In the genomic region with DNA sequence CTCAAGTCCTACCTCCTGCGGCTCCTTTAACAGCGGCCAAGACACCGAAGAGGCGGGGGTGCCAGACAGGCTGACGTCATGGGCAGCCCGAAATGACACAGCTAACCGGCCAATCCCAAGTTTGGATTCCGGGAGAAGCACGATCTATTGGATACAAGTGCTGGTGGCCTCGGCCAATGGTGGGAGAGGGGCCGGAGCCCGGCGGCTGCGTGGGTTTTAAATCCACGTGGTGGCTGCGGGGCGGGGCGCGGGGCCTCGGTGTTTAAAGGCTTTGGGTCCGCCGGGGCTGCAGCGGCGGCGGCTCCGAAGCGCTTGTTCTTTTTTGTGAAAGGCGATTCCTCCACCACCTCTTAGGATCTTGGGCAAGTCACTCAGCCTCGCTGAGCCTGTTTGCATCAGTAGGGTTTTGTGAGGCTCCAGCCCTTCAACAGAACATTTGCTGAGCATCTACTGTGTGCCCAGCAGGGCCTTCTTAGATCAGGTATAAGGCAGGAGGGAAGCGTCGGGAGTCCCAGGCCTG, we compare ENCODE assay signal across 8 cellular contexts. TPM values are rescaled to one million over a fixed set of nuclear protein-coding genes. Genes with fewer than 3 reads are reported as not detected.
DNase-seq lines count a peak whose midpoint lies in the region; ATAC-seq and TF ChIP-seq lines count a peak whose summit lies in the region.

No MANE protein-coding gene starts in this region.

- peak overlapping the region; percentile 69 for H3K4me3 Mint-ChIP-seq in CD8-positive, alpha-beta T cell

- H3K9me3 ChIP-seq in CD8-positive, alpha-beta T cell (ENCODE audit: low read length) = no peaks in the 10 kb centered on the region

- H3K27me3 ChIP-seq in CD8-positive, alpha-beta T cell (ENCODE audit: insufficient read depth, low read length) = no peaks in the 10 kb centered on the region

- peak; percentile 97 for ATAC-seq in CD8-positive, alpha-beta T cell
- ATAC-seq in GM21367 (IDR thresholded peaks at IDR 0.05; ENCODE audit: unreplicated experiment) = peak; percentile 98

- H3K4me3 ChIP-seq in CD8-positive, alpha-beta T cell (ENCODE audit: low read depth, low read length) = peak overlapping the region; percentile 55
- H3K4me3 ChIP-seq in epithelial cell of esophagus (ENCODE audit: low read length) = peak overlapping the region; percentile 41

- peaks cover 4% of the 10 kb centered on the region for H3K27me3 Mint-ChIP-seq in CD8-positive, alpha-beta T cell (ENCODE audit: low read depth)

- no peak overlapping the region for H3K27ac ChIP-seq in CD8-positive, alpha-beta T cell (ENCODE audit: low read depth, low read length)

- no peaks in the 10 kb centered on the region for H3K9me3 Mint-ChIP-seq in CD8-positive, alpha-beta T cell

- peak; percentile 78 to 94 (median 89) for DNase-seq in CD8-positive, alpha-beta T cell
- peak; percentile 96 for DNase-seq in HS-5 (ENCODE audit: low read depth)
- peak; percentile 94 for DNase-seq in NOMO-1 treated with dmso at 0.1 percent for 144 hours (lab: John Stamatoyannopoulos, UW; ENCODE audit: unreplicated experiment)
- DNase-seq in activated T-cell treated with anti-CD3 and anti-CD28 coated beads for 4 hours = peak; percentile 84
- peak; percentile 99 for DNase-seq in epithelial cell of esophagus (ENCODE audit: low read depth)
- DNase-seq in midbrain (lab: John Stamatoyannopoulos, UW) = peak; percentile 97
- peak; percentile 88 to 89 for DNase-seq in stimulated activated CD8-positive, alpha-beta memory T cell treated with anti-CD3 and anti-CD28 coated beads, Interleukin-15, amount 100 ng/mL, for 4 hours (ENCODE audit: low read depth in 2 of 2)

- no peaks in the 10 kb centered on the region for H3K36me3 ChIP-seq in CD8-positive, alpha-beta T cell (ENCODE audit: insufficient read depth, low read length)

- no peaks in the 10 kb centered on the region for H3K36me3 Mint-ChIP-seq in CD8-positive, alpha-beta T cell

- H3K4me1 ChIP-seq in CD8-positive, alpha-beta T cell (ENCODE audit: insufficient read depth, low read length) = peaks cover 11% of the 10 kb centered on the region

- no peak for TF ChIP-seq CTCF in CD8-positive, alpha-beta T cell (IDR thresholded peaks at IDR 0.05)
- no peak for TF ChIP-seq CTCF in epithelial cell of esophagus (IDR thresholded peaks at IDR 0.05; ENCODE audit: insufficient read depth, low read depth, low read length, missing control alignments)

- CTCF ChIA-PET in CD8-positive, alpha-beta T cell (lab: Charles Lee) = interaction anchor here (1.2 kb wide), 1 partner anchor 96 kb away, joined by 3 read pairs; no protein-coding TSS in a partner anchor

- intact Hi-C loops in CD8-positive, alpha-beta T cell (cut with DNase I, micrococcal nuclease) = loop anchor here (1.0 to 10.0 kb wide), 7 partner anchors 8 to 1304 kb away; a partner anchor contains a TSS

- POLR2A ChIA-PET in CD8-positive, alpha-beta T cell (lab: Charles Lee) = interaction anchor here (1.5 to 1.7 kb wide), 3 partner anchors 8 to 30 kb away, joined by 3 to 5 read pairs (median 5); a partner anchor contains a TSS

- peak overlapping the region; percentile 41 for H3K27ac Mint-ChIP-seq in CD8-positive, alpha-beta T cell

- peaks cover 11% of the 10 kb centered on the region for H3K4me1 Mint-ChIP-seq in CD8-positive, alpha-beta T cell (ENCODE audit: low read depth)

RNA-seq across cellular contexts. Expression of a gene that starts 8.7 kb away (rescaled TPM):
- total RNA-seq in CD8-positive, alpha-beta T cell = 10 to 100 TPM; 22.2 to 22.4 TPM
